In the genomic region with DNA sequence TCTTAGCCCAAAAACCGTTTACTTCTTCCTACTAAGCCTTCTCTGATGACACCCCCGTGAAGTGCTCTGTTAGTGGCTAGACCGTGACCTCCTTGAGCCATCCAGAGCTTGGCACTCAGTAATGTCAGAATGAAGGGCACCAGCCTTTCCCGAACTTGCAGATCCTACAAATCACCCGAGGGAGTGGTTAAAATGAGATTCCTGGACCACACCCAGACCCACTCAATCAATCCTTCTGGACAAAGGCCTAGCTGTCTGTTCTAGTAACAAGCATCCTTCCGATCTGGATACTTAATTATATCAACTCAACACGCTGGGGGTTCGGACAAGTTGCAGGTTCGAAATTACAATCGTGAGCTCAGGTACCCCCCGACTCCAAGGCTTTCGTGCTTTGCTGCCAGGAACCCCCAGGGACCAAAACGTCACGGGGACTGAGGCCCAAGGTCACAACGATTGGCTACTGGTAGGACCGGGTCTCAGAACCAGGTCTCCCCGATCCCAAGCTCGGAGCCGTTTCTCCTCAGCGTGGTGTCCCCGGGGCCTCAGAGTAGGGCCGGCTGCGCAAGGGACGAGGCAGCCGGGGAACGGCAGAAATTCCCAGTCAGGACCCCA, we compare ENCODE assay signal across 8 cellular contexts. TPM values are rescaled to one million over a fixed set of nuclear protein-coding genes. Genes with fewer than 3 reads are reported as not detected.
DNase-seq lines count a peak whose midpoint lies in the region; ATAC-seq lines count a peak whose summit lies in the region.

No MANE protein-coding gene starts in this region.

- H2AFZ ChIP-seq in ACC112 (ENCODE audit: low read length, unreplicated experiment): peak overlapping the region; percentile 82

- peaks cover 2% of the 10 kb centered on the region for H3K36me3 Mint-ChIP-seq in activated naive CD8-positive, alpha-beta T cell

- H3K27me3 ChIP-seq in ACC112 (ENCODE audit: insufficient read depth, low read length): no peaks in the 10 kb centered on the region
- no peaks in the 10 kb centered on the region for H3K27me3 ChIP-seq in rectal smooth muscle tissue (ENCODE audit: control insufficient read depth, insufficient read depth, low read length)

- DNase-seq in NCI-H2171 (lab: John Stamatoyannopoulos, UW): peak; percentile 42
- DNase-seq in left cardiac atrium: peak; percentile 64
- DNase-seq in inferior parietal cortex (ENCODE audit: extremely low spot score): no peak

- H3K27ac Mint-ChIP-seq in activated naive CD8-positive, alpha-beta T cell: peak overlapping the region; percentile 91

- H3K27ac ChIP-seq in ACC112 (ENCODE audit: low read depth, low read length): peak overlapping the region; percentile 50; the same call in 1 of the 2 replicates
- peak overlapping the region; percentile 96 for H3K27ac ChIP-seq in rectal smooth muscle tissue (ENCODE audit: low read depth, low read length)

- H3K27me3 Mint-ChIP-seq in activated naive CD8-positive, alpha-beta T cell: no peaks in the 10 kb centered on the region

- H3K4me1 ChIP-seq in ACC112 (ENCODE audit: control insufficient read depth, insufficient read depth, low read length, unreplicated experiment): peaks cover 14% of the 10 kb centered on the region
- peaks cover 13% of the 10 kb centered on the region for H3K4me1 ChIP-seq in rectal smooth muscle tissue (ENCODE audit: control insufficient read depth, insufficient read depth, low read length)

- H3K79me2 ChIP-seq in ACC112 (ENCODE audit: control insufficient read depth, insufficient read depth, low read length, unreplicated experiment): peaks cover 66% of the 10 kb centered on the region

- peak overlapping the region; percentile 72 for H3K9ac ChIP-seq in rectal smooth muscle tissue (ENCODE audit: low read length)

- peak overlapping the region; percentile 94 for H3K4me3 Mint-ChIP-seq in activated naive CD8-positive, alpha-beta T cell

- no peaks in the 10 kb centered on the region for H3K9me3 Mint-ChIP-seq in activated naive CD8-positive, alpha-beta T cell (ENCODE audit: low read depth)

- ATAC-seq in GM18499 (IDR thresholded peaks at IDR 0.05; ENCODE audit: insufficient read depth, unreplicated experiment) (peak; percentile 28), HG02938 (IDR thresholded peaks at IDR 0.05; ENCODE audit: unreplicated experiment) (peak; percentile 39), left cardiac atrium (peak; percentile 33 to 46)

- peaks cover 39% of the 10 kb centered on the region for H3K4me1 Mint-ChIP-seq in activated naive CD8-positive, alpha-beta T cell (ENCODE audit: low read depth)

- intact Hi-C loops in left cardiac atrium (cut with DNase I): no loop called here

- H3K4me3 ChIP-seq in ACC112 (ENCODE audit: low read depth, low read length) (peak overlapping the region; percentile 95), rectal smooth muscle tissue (ENCODE audit: low read length) (peak overlapping the region; percentile 90)

- H3K36me3 ChIP-seq in ACC112 (ENCODE audit: insufficient read depth, low read length) (peaks cover 9% of the 10 kb centered on the region), rectal smooth muscle tissue (ENCODE audit: control insufficient read depth, insufficient read depth, low read length) (peaks cover 6% of the 10 kb centered on the region)

RNA-seq across cellular contexts. Expression of a gene that starts 0.5 kb away (rescaled TPM):
- total RNA-seq in left cardiac atrium: 10 to 100 TPM; 36.5 to 77.0 TPM

RNA-seq across cellular contexts. Expression of a gene that starts 0.6 kb away (rescaled TPM):
- total RNA-seq in left cardiac atrium: 100 to 1,000 TPM in 1 of 2 donors, 10 to 100 TPM in 1; 98.9 to 128 TPM

RNA-seq across cellular contexts. Expression of a gene that starts 15.8 kb away (rescaled TPM):
- 10 to 100 TPM; 33.2 to 41.9 TPM for total RNA-seq in left cardiac atrium

RNA-seq across cellular contexts. Expression of a gene that starts 39.7 kb away (rescaled TPM):
- total RNA-seq in left cardiac atrium: 10 to 100 TPM; 14.2 to 14.5 TPM

RNA-seq across cellular contexts. Expression of a gene that starts 42.1 kb away (rescaled TPM):
- not detected for total RNA-seq in left cardiac atrium
